In genomic region chr11:32892355-32893090, GRCh38 we compare ENCODE assay signal across 1 cellular context.
A peak's percentile ranks its signal among the peaks of the same experiment; 100 is the strongest.
TF ChIP-seq lines count a peak whose summit lies in the region.

Gene QSER1 (plus strand): TSS chr11:32892811. CDS start chr11:32893126, 315 bp downstream.

TF ChIP-seq in GM12878, 131 proteins besides CTCF, POLR2A, EP300 and RAD21 (continued from another document):
- TF ChIP-seq REST (IDR thresholded peaks at IDR 0.05; ENCODE audit: low read depth, low read length) = peak; percentile 53; the same call in 1 of the 2 replicates
- peak; percentile 73; the same call in 1 of the 2 replicates for TF ChIP-seq RB1 (IDR thresholded peaks at IDR 0.05; ENCODE audit: borderline replicate concordance)
- 0 out of 2 replicates have a peak, but pooled peaks have one; percentile 20 for TF ChIP-seq MEF2A (IDR thresholded peaks at IDR 0.05; ENCODE audit: insufficient read depth, low read depth, low read length)
- peak; percentile 55; the same call in 1 of the 2 replicates for TF ChIP-seq TAF1 (IDR thresholded peaks at IDR 0.05; ENCODE audit: borderline replicate concordance, low read depth, low read length)
- peak; percentile 61 for TF ChIP-seq POLR2AphosphoS5 (IDR thresholded peaks at IDR 0.05; ENCODE audit: low read length)
- TF ChIP-seq PML (IDR thresholded peaks at IDR 0.05; ENCODE audit: low read length) = peak; percentile 47; the same call in 1 of the 2 replicates
